8 cellular contexts compared by ENCODE assay signal in the genomic region with DNA sequence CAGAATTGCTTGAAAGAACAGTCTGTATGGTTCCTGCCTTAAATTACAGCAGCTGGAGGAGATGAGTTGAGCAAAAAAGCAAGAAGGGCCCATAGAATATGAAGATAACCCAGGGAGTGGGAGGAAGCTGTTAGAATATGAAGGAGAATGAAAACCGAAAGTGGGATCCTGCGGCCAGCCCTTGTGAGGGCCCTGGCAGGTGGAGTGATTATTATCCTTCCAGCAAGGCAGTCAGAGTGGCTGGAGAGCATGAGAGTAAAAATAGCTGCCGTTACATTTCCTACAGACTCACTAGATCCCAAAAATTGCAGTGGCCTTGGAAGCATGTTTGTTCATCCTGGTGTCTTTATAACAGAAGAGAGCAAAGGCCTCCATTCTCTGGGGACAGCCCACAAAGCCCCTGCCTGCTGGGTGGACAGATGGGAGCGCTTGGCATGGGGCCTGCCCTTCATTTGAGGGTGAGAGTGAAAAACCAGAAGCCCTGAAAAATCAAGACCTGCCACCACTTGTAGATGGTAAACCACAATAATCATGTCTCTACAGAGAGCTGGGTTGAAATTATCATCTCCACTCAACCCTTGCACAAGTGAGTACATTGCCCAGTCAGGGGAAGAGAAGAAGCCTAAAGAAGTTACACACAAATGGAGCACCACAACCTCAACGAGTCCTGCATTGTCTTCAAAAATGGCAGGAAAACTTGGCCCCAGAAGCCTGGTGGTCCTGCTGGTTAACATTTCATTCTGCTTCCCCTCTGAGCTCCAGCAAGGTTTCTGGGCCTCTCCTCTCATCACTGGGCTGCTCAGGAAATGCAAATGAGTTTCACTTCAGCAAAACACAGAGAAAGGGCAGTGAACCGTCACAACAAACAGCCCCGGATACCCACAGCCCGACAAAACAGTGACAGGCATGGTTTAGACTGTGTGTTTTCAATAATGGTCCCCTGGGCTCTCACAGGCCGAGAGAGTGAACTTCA. TPM values are rescaled to one million over a fixed set of nuclear protein-coding genes. Genes with fewer than 3 reads are reported as not detected.
A peak's percentile ranks its signal among the peaks of the same experiment; 100 is the strongest.
DNase-seq lines count a peak whose midpoint lies in the region; ATAC-seq, FAIRE-seq and TF ChIP-seq lines count a peak whose summit lies in the region.

No MANE protein-coding gene starts in this region.

- in situ Hi-C loops in mammary epithelial cell (cut with MboI; ENCODE audit: low sequenced_read_pairs in 2 of 2) = no loop called here

- H3K36me3 ChIP-seq in mammary epithelial cell (ENCODE audit: insufficient read depth, low read length) = peaks cover 2% of the 10 kb centered on the region

- no peak overlapping the region for H3K4me2 ChIP-seq in mammary epithelial cell (ENCODE audit: insufficient read depth, low read depth, low read length)

- dilution Hi-C loops in mammary epithelial cell (cut with HindIII; ENCODE audit: low sequenced_read_pairs) = no loop called here

- peaks cover 24% of the 10 kb centered on the region for H3K4me1 ChIP-seq in mammary epithelial cell (ENCODE audit: insufficient read depth, low read length)

- no peak overlapping the region for H2AFZ ChIP-seq in mammary epithelial cell (ENCODE audit: low read depth, low read length)

- H3K4me3 ChIP-seq in mammary epithelial cell (replicated peaks in 1 of 3; ENCODE audit: insufficient read depth in 1 of 3, low read depth in 2 of 3, low read length in 3 of 3) = no peak overlapping the region

- POLR2A ChIA-PET in MCF 10A (lab: Yijun Ruan, JAX) = interaction anchor here (2.8 to 4.2 kb wide), 3 partner anchors 8 to 203 kb away, joined by 9 to 54 read pairs (median 12); partner anchors contain the start of gene CIPC

- no peak for FAIRE-seq in frontal cortex (lab: Jason Lieb, UNC)

- H3K27me3 Mint-ChIP-seq in MCF 10A (ENCODE audit: insufficient read depth, unreplicated experiment) = no peaks in the 10 kb centered on the region

- H3K27ac ChIP-seq in mammary epithelial cell (ENCODE audit: insufficient read depth, low read depth, low read length) (no peak overlapping the region), caudate nucleus (ENCODE audit: low read depth, low read length) (peak overlapping the region; percentile 85)

- DNase-seq in MCF 10A (ENCODE audit: unreplicated experiment) (no peak), mammary epithelial cell (no peak), NCI-H524 (lab: John Stamatoyannopoulos, UW) (peak; percentile 81 to 90), caudate nucleus (lab: John Stamatoyannopoulos, UW) (peak in 36 of 61 donors; percentile 16 to 81 (median 42)), occipital lobe (lab: John Stamatoyannopoulos, UW) (peak; percentile 67), frontal cortex (ENCODE audit: low spot score in 2 of 2) (no peak), mucosa of gallbladder (ENCODE audit: low spot score) (no peak)

- H3K9ac ChIP-seq in mammary epithelial cell (ENCODE audit: insufficient read depth, low read length) = no peak overlapping the region

- 94% methylated on average over 9 of the region's 9 CpGs for WGBS in mammary epithelial cell (ENCODE audit: low coverage, missing lambda C conversion rate)

- H3K27ac Mint-ChIP-seq in MCF 10A (ENCODE audit: low read depth, unreplicated experiment) = peak overlapping the region; percentile 82

- ATAC-seq in HG03064 (IDR thresholded peaks at IDR 0.05; ENCODE audit: low read depth, unreplicated experiment) = peak; percentile 83

- H3K4me1 Mint-ChIP-seq in MCF 10A (ENCODE audit: insufficient read depth, unreplicated experiment) = peaks cover 20% of the 10 kb centered on the region

- no peaks in the 10 kb centered on the region for H4K20me1 ChIP-seq in mammary epithelial cell (ENCODE audit: insufficient read depth, low read length)

- peaks cover 52% of the 10 kb centered on the region for H3K36me3 Mint-ChIP-seq in MCF 10A (ENCODE audit: insufficient read depth, unreplicated experiment)

- H3K27me3 ChIP-seq in mammary epithelial cell (ENCODE audit: insufficient read depth, low read length) = no peaks in the 10 kb centered on the region

- intact Hi-C loops in MCF 10A (cut with micrococcal nuclease) = no loop called here
- intact Hi-C loops in mammary epithelial cell (cut with micrococcal nuclease) = no loop called here

- no peaks in the 10 kb centered on the region for H3K79me2 ChIP-seq in mammary epithelial cell (ENCODE audit: insufficient read depth, low read length)

- BruUV-seq in MCF 10A (replicated peaks; lab: Mats Ljungman, UMichigan) (no TSS peak), mammary epithelial cell (replicated peaks; lab: Mats Ljungman, UMichigan) (no TSS peak)

- H3K9me3 ChIP-seq in mammary epithelial cell (replicated peaks; ENCODE audit: insufficient read depth, low read length) = no peaks in the 10 kb centered on the region

- TF ChIP-seq CTCF in MCF 10A (IDR thresholded peaks at IDR 0.05; ENCODE audit: unreplicated experiment) (no peak), mammary epithelial cell (conservative IDR thresholded peaks at IDR 0.05 in 1 of 2, IDR thresholded peaks at IDR 0.05 in 1 of 2; ENCODE audit: extremely low read depth in 1 of 2, insufficient read depth in 1 of 2, low read depth in 1 of 2, low read length in 2 of 2) (no peak)

- H3K4me3 Mint-ChIP-seq in MCF 10A (ENCODE audit: unreplicated experiment) = no peak overlapping the region

- CTCF ChIA-PET in MCF 10A (lab: Yijun Ruan, JAX) = interaction anchor here (0.5 kb wide), 1 partner anchor 52 kb away, joined by 4 read pairs; no protein-coding TSS in a partner anchor
- CTCF ChIA-PET in mammary epithelial cell (lab: Charles Lee; ENCODE audit: low non-redundant PET) = interaction anchor here (0.7 kb wide), 1 partner anchor 21 kb away, joined by 12 read pairs; no protein-coding TSS in a partner anchor

- H3K9me3 Mint-ChIP-seq in MCF 10A (ENCODE audit: unreplicated experiment) = no peaks in the 10 kb centered on the region

RNA-seq across cellular contexts. Expression of gene ZDHHC22, which starts 20.5 kb away (rescaled TPM):
- total RNA-seq in MCF 10A (2022) = not detected in 2 replicates
- not detected for total RNA-seq in mammary epithelial cell
- not detected for polyA plus RNA-seq in mammary epithelial cell
- polyA minus RNA-seq in mammary epithelial cell = not detected
- 12.0 TPM for total RNA-seq in occipital lobe
- total RNA-seq in frontal cortex = 5.7 TPM
- 0.09 TPM for total RNA-seq in mucosa of gallbladder

RNA-seq across cellular contexts. Expression of gene CIPC, which starts 23.0 kb away (rescaled TPM):
- total RNA-seq in MCF 10A (2022) (9.7 and 11.4 TPM in 2 replicates), mammary epithelial cell (10 to 100 TPM; 11.6 to 30.2 TPM), occipital lobe (44.5 TPM), frontal cortex (44.8 TPM), mucosa of gallbladder (31.2 TPM)
- polyA plus RNA-seq in mammary epithelial cell = 9.9 TPM
- polyA minus RNA-seq in mammary epithelial cell = 14.5 TPM

Comparison
In these comparisons a context has a peak if more than half of its experiments do, and no peak if none do; other contexts are left out.
1. DNase-seq: peak in NCI-H524 (2 of 2), caudate nucleus (36 of 61) and occipital lobe (single experiment); none in MCF 10A (single experiment), mammary epithelial cell (single experiment), frontal cortex (0 of 2) and mucosa of gallbladder (single experiment).